8 cellular contexts compared by ENCODE assay signal in the genomic region with DNA sequence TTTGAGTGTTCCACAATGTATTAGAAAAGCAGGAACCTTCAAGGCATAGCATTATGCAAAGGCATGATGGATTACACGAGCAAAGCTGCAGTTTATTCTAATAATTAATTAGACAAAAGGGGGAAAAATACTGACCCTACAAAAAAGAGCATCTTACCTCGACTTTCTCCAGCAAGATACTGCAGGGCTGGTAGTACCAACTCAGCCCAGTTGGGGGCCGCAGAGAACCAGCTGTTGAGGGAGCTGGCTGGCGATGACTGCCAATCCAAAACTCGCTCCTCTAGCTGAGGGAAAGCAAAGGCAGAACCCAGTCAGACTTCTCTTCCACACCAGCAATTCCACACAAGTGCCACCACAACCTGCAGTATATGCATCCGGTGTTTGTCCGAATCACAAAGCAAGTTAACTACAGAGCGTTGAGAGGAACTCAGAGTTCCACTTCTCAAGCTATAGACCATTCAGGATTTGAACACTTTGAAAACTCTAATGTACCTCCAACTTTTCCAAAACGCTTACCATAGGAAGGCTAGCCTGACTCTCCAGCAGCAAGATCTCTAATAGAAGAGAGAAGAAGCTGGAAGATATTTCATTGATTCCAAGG. TPM values are rescaled to one million over a fixed set of nuclear protein-coding genes. Genes with fewer than 3 reads are reported as not detected.
A peak's percentile ranks its signal among the peaks of the same experiment; 100 is the strongest.
DNase-seq lines count a peak whose midpoint lies in the region; ATAC-seq, FAIRE-seq and TF ChIP-seq lines count a peak whose summit lies in the region.

No MANE protein-coding gene starts in this region.

- WGBS in HepG2 (ENCODE audit: low lambda C conversion rate), result 73% methylated on average over 8 of the region's 9 CpGs

- no peak for TF ChIP-seq CTCF in HEK293 (tag by site-specific recombination; IDR thresholded peaks at IDR 0.05)
- peak; percentile 85 for TF ChIP-seq CTCF in Panc1 (IDR thresholded peaks at IDR 0.05)
- TF ChIP-seq CTCF in HepG2 (CRISPR knock-in tag; IDR thresholded peaks at IDR 0.05), result peak; percentile 57
- TF ChIP-seq CTCF in vagina (IDR thresholded peaks at IDR 0.05), result peak in 2 of 3 experiments; percentile 9 to 20

- H3K4me3 ChIP-seq in HEK293 (ENCODE audit: low read depth, low read length) (no peak overlapping the region), Panc1 (ENCODE audit: low read depth in 2 of 2, low read length in 2 of 2) (no peak overlapping the region), adipocyte (ENCODE audit: low read length) (no peak overlapping the region), HepG2 (replicated peaks in 1 of 3; ENCODE audit: insufficient read depth in 1 of 3, low read depth in 2 of 3, low read length in 3 of 3) (no peak overlapping the region), vagina (no peak overlapping the region)

- in situ Hi-C loops in Panc1 (cut with HindIII; ENCODE audit: low pct_unique_long_range_greater_than_20kb, low sequenced_read_pairs) (no loop called here), HepG2 (cut with HindIII; ENCODE audit: extremely low pct_ligation_motif_present, low pct_unique_long_range_greater_than_20kb) (no loop called here)

- POLR2A ChIA-PET in HEK293 (lab: Yijun Ruan, JAX), result interaction anchor here (0.6 to 0.9 kb wide), 2 partner anchors 19 to 290 kb away, joined by 3 read pairs; no protein-coding TSS in a partner anchor
- POLR2A ChIA-PET in Panc1 (lab: Charles Lee), result no interaction called here
- POLR2A ChIA-PET in HepG2 (lab: Yijun Ruan, JAX), result no interaction called here

- no peak for FAIRE-seq in HepG2 (lab: Jason Lieb, UNC)

- TF ChIP-seq RAD21 in HepG2 (CRISPR knock-in tag; IDR thresholded peaks at IDR 0.05), result no peak

- ATAC-seq in Panc1 (peak; percentile 88), HepG2 (peak; percentile 92), GM21526 (IDR thresholded peaks at IDR 0.05; ENCODE audit: low FRiP score, unreplicated experiment) (no peak)

- BruUV-seq in Panc1 (replicated peaks; lab: Mats Ljungman, UMichigan), result no TSS peak
- no TSS peak for BruUV-seq in HepG2 (replicated peaks; lab: Mats Ljungman, UMichigan)

- H3K36me3 ChIP-seq in HEK293 (ENCODE audit: control insufficient read depth in 2 of 2, insufficient read depth in 1 of 2, low read length in 2 of 2), result peaks cover 9 to 100% of the 10 kb centered on the region in 2 experiments
- peaks cover 49% of the 10 kb centered on the region for H3K36me3 ChIP-seq in Panc1 (ENCODE audit: control insufficient read depth, insufficient read depth, low read length)
- peaks cover 98% of the 10 kb centered on the region for H3K36me3 ChIP-seq in adipocyte (ENCODE audit: control insufficient read depth, insufficient read depth, low read length, severe bottlenecking)
- peaks cover 50 to 96% of the 10 kb centered on the region in 2 experiments for H3K36me3 ChIP-seq in HepG2 (replicated peaks in 1 of 2; ENCODE audit: control insufficient read depth in 1 of 2, insufficient read depth in 2 of 2, low read length in 2 of 2)
- H3K36me3 ChIP-seq in vagina, result peaks cover 6 to 89% of the 10 kb centered on the region in 2 donors

- DNase-seq in NCI-H146 (lab: John Stamatoyannopoulos, UW) (peak; percentile 3), NCI-H146 treated with DMSO at 0.1 percent for 48 hours (lab: John Stamatoyannopoulos, UW; ENCODE audit: unreplicated experiment) (no peak), Panc1 (ENCODE audit: low read depth, low spot score) (no peak), adipocyte (ENCODE audit: low read depth) (peak; percentile 30), HepG2 (ENCODE audit: low spot score) (peak; percentile 30), vagina (ENCODE audit: extremely low spot score in 2 of 2) (no peak)

- H3K9ac ChIP-seq in adipocyte (ENCODE audit: low read length) (no peak overlapping the region), HepG2 (ENCODE audit: insufficient read depth, low read depth, low read length) (no peak overlapping the region)

- no peaks in the 10 kb centered on the region for H3K4me1 ChIP-seq in HEK293 (ENCODE audit: control insufficient read depth, insufficient read depth, low read length)
- H3K4me1 ChIP-seq in Panc1 (ENCODE audit: control insufficient read depth, insufficient read depth, low read length), result no peaks in the 10 kb centered on the region
- no peaks in the 10 kb centered on the region for H3K4me1 ChIP-seq in adipocyte (ENCODE audit: control insufficient read depth, insufficient read depth, low read length)
- no peaks in the 10 kb centered on the region for H3K4me1 ChIP-seq in HepG2 (ENCODE audit: insufficient read depth, low read length)
- H3K4me1 ChIP-seq in vagina, result no peaks in the 10 kb centered on the region

- H3K27me3 ChIP-seq in Panc1 (ENCODE audit: control insufficient read depth, insufficient read depth, low read length) (no peaks in the 10 kb centered on the region), adipocyte (replicated peaks; ENCODE audit: control insufficient read depth, insufficient read depth, low read length) (no peaks in the 10 kb centered on the region), HepG2 (ENCODE audit: control insufficient read depth in 1 of 2, insufficient read depth in 2 of 2, low read length in 2 of 2) (no peaks in the 10 kb centered on the region), vagina (no peaks in the 10 kb centered on the region)

- no peak overlapping the region for H3K27ac ChIP-seq in HEK293 (ENCODE audit: extremely low read depth, low read depth, low read length)
- no peak overlapping the region for H3K27ac ChIP-seq in Panc1 (ENCODE audit: low read length)
- H3K27ac ChIP-seq in HepG2 (ENCODE audit: extremely low read length, insufficient read depth, low read length), result no peak overlapping the region
- no peak overlapping the region for H3K27ac ChIP-seq in vagina

- TF ChIP-seq POLR2A in HepG2 (IDR thresholded peaks at IDR 0.05; ENCODE audit: insufficient read depth in 1 of 2, low read depth in 2 of 2, low read length in 2 of 2) (no peak), vagina (IDR thresholded peaks at IDR 0.05) (no peak)

- H3K79me2 ChIP-seq in HepG2 (ENCODE audit: insufficient read depth, low read length), result no peaks in the 10 kb centered on the region

- TF ChIP-seq EP300 in HepG2 (IDR thresholded peaks at IDR 0.05; ENCODE audit: low read depth in 2 of 2, low read length in 2 of 2), result no peak
- no peak for TF ChIP-seq EP300 in HepG2 (CRISPR knock-in tag; IDR thresholded peaks at IDR 0.05; ENCODE audit: borderline replicate concordance)

- H2AFZ ChIP-seq in HepG2 (ENCODE audit: low read length), result no peak overlapping the region

- intact Hi-C loops in Panc1 (cut with micrococcal nuclease; ENCODE audit: unreplicated experiment) (no loop called here), HepG2 (cut with micrococcal nuclease; ENCODE audit: unreplicated experiment) (no loop called here), vagina (cut with DNase I) (no loop called here)

- H3K9me3 ChIP-seq in HEK293 (ENCODE audit: control insufficient read depth, insufficient read depth, low read depth, low read length), result no peaks in the 10 kb centered on the region
- no peaks in the 10 kb centered on the region for H3K9me3 ChIP-seq in Panc1 (ENCODE audit: control insufficient read depth, insufficient read depth, low read depth, low read length)
- H3K9me3 ChIP-seq in adipocyte (ENCODE audit: control insufficient read depth, low read length), result no peaks in the 10 kb centered on the region
- no peaks in the 10 kb centered on the region for H3K9me3 ChIP-seq in HepG2 (ENCODE audit: low read length)
- no peaks in the 10 kb centered on the region for H3K9me3 ChIP-seq in vagina

- H3K4me2 ChIP-seq in HepG2 (ENCODE audit: low read depth, low read length), result no peak overlapping the region

- CTCF ChIA-PET in HEK293 (lab: Yijun Ruan, JAX) (interaction anchor here (0.5 to 1.4 kb wide), 18 partner anchors 9 to 550 kb away, joined by 3 to 8 read pairs (median 4); no protein-coding TSS in a partner anchor), Panc1 (lab: Charles Lee) (interaction anchor here (0.6 to 1.2 kb wide), 2 partner anchors 42 to 564 kb away, joined by 3 to 5 read pairs; no protein-coding TSS in a partner anchor), HepG2 (lab: Yijun Ruan, JAX; ENCODE audit: low intra/inter-chr PET ratio, low total read pairs) (interaction anchor here (1.2 kb wide), 1 partner anchor 96 kb away, joined by 3 read pairs; no protein-coding TSS in a partner anchor)

- no peaks in the 10 kb centered on the region for H4K20me1 ChIP-seq in HepG2 (ENCODE audit: insufficient read depth, low read length)

TF ChIP-seq in HepG2, 621 proteins besides CTCF, POLR2A, EP300 and RAD21 (continues in another document):
- TF ChIP-seq XRCC5 (optimal IDR thresholded peaks at IDR 0.05; ENCODE audit: low read length), result peak; percentile 45

RNA-seq across cellular contexts. Expression of a gene that starts 13.7 kb away (rescaled TPM):
- total RNA-seq in Panc1 (2021; ENCODE audit: unreplicated experiment), result 58.8 TPM
- polyA plus RNA-seq in Panc1 (2012; ENCODE audit: insufficient read length), result 33.7 TPM
- 17.9 and 22.9 TPM in 2 replicates for total RNA-seq in HepG2 (2016; rRNA removed; fragmentation: Illumina TruSeq; extraction: Trizol)
- 4.2 and 4.3 TPM in 2 replicates for total RNA-seq in HepG2 (2016; cell fraction: cytosol; rRNA removed; fragmentation: Illumina TruSeq; extraction: Trizol; ENCODE audit: low read depth)
- total RNA-seq in HepG2 (2016; cell fraction: insoluble cytoplasmic fraction; rRNA removed; fragmentation: Illumina TruSeq; extraction: Trizol), result 14.3 and 22.1 TPM in 2 replicates
- total RNA-seq in HepG2 (2016; cell fraction: membrane; rRNA removed; fragmentation: Illumina TruSeq; extraction: Trizol), result 10.6 and 11.5 TPM in 2 replicates
- 25.7 and 37.4 TPM in 2 replicates for total RNA-seq in HepG2 (2016; cell fraction: nucleus; rRNA removed; fragmentation: Illumina TruSeq; extraction: Trizol)
- 23.7 and 31.0 TPM in 2 replicates for polyA plus RNA-seq in HepG2 (2011; rRNA removed)
- polyA plus RNA-seq in HepG2 (2011; cell fraction: cytosol; rRNA removed), result 14.7 and 16.3 TPM in 2 replicates
- 127 and 157 TPM in 2 replicates for polyA plus RNA-seq in HepG2 (2011; cell fraction: nucleus; rRNA removed)
- 21.8 and 24.9 TPM in 2 replicates for polyA plus RNA-seq in HepG2 (2012)
- 1.2 and 1.4 TPM in 2 replicates for polyA plus RNA-seq in HepG2 (2016; cell fraction: cytosol; fragmentation: Illumina TruSeq; extraction: Trizol; ENCODE audit: low read depth)
- polyA plus RNA-seq in HepG2 (2016; cell fraction: insoluble cytoplasmic fraction; fragmentation: Illumina TruSeq; extraction: Trizol; ENCODE audit: low read depth), result 10.0 and 12.7 TPM in 2 replicates
- polyA plus RNA-seq in HepG2 (2016; cell fraction: membrane; fragmentation: Illumina TruSeq; extraction: Trizol; ENCODE audit: low read depth), result 3.3 and 3.4 TPM in 2 replicates
- polyA plus RNA-seq in HepG2 (2016; cell fraction: nucleus; fragmentation: Illumina TruSeq; extraction: Trizol; ENCODE audit: insufficient read depth, low read depth), result 53.0 and 63.6 TPM in 2 replicates
- polyA minus RNA-seq in HepG2 (2011; rRNA and poly(A)+ RNA removed; ENCODE audit: low replicate concordance), result 22.5 and 25.1 TPM in 2 replicates
- 7.3 and 11.0 TPM in 2 replicates for polyA minus RNA-seq in HepG2 (2011; cell fraction: cytosol; rRNA and poly(A)+ RNA removed)
- 49.2 and 52.1 TPM in 2 replicates for polyA minus RNA-seq in HepG2 (2011; cell fraction: nucleus; rRNA and poly(A)+ RNA removed)
- 66.3 TPM for total RNA-seq in vagina

Comparison
In these comparisons a context has a peak if more than half of its experiments do, and no peak if none do; other contexts are left out.
1. DNase-seq: peak in NCI-H146 (single experiment), adipocyte (single experiment) and HepG2 (single experiment); none in NCI-H146 treated with DMSO at 0.1 percent for 48 hours (single experiment), Panc1 (single experiment) and vagina (0 of 2).